23 cellular contexts compared by ENCODE assay signal in the genomic region with DNA sequence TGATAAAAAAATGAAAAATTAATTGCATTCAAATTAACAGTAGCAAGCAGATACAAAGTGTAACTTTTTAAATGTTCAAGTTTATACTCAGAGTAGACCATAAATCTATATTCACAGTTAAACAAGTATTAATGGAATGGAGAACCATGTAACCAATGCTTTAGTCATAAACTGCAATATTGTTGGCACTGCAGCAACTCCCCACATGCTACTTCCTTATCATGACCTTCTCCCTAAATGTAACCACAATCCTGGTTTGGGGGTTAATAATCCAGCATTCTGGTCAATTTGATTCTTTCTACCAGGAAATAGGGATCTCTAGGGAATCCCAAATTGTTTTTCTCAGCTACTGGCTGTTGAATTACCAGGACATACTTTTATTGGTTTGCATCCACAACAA.
A peak's percentile ranks its signal among the peaks of the same experiment; 100 is the strongest.
DNase-seq lines count a peak whose midpoint lies in the region; ATAC-seq, FAIRE-seq and TF ChIP-seq lines count a peak whose summit lies in the region.
"Had no signal": no experiment of that assay in that cellular context is flagged by ENCODE, and none has a peak within 500 bp of the region (broad histone marks: within the 10 kb centered on the region; RNA-seq: fewer than 3 reads in every experiment).

No MANE protein-coding gene starts in this region.

- TF ChIP-seq CTCF in astrocyte (IDR thresholded peaks at IDR 0.05; ENCODE audit: insufficient read depth, low read depth, low read length) (no peak), fibroblast of lung (conservative IDR thresholded peaks at IDR 0.05 in 1 of 2, IDR thresholded peaks at IDR 0.05 in 1 of 2; ENCODE audit: low read depth in 1 of 2, low read length in 2 of 2) (no peak), osteoblast (IDR thresholded peaks at IDR 0.05; ENCODE audit: extremely low read depth, low read depth, low read length) (no peak), dorsolateral prefrontal cortex (IDR thresholded peaks at IDR 0.05 in 54 of 56, conservative IDR thresholded peaks at IDR 0.05 in 2 of 56; ENCODE audit: low read depth in 1 of 56, partially characterized antibody in 56 of 56) (no peak), GM13976 (IDR thresholded peaks at IDR 0.05; ENCODE audit: borderline replicate concordance, control extremely low read depth, extremely low read depth, insufficient read depth, missing control alignments) (no peak)

- H3K4me1 Mint-ChIP-seq in astrocyte (ENCODE audit: low read depth, unreplicated experiment): no peaks in the 10 kb centered on the region
- H3K4me1 Mint-ChIP-seq: CD4-positive, CD25-positive, alpha-beta regulatory T cell; CD8-positive, alpha-beta memory T cell had no signal

- in situ Hi-C loops in GM13976 (cut with MboI; ENCODE audit: low sequenced_read_pairs, unreplicated experiment): no loop called here

- H3K9ac ChIP-seq in astrocyte (ENCODE audit: low read length) (no peak overlapping the region), fibroblast of lung (ENCODE audit: insufficient read depth, low read length) (no peak overlapping the region)

- H3K79me2 ChIP-seq in astrocyte (ENCODE audit: insufficient read depth, low read length) (no peaks in the 10 kb centered on the region), fibroblast of lung (ENCODE audit: control insufficient read depth, insufficient read depth, low read length) (no peaks in the 10 kb centered on the region), osteoblast (ENCODE audit: insufficient read depth, low read length) (no peaks in the 10 kb centered on the region)

- DNase-seq in NCI-H226: peak; percentile 8
- DNase-seq in astrocyte (ENCODE audit: low read depth): peak; percentile 3
- DNase-seq in fibroblast of lung (ENCODE audit: low read depth in 2 of 2): peak; percentile 22 to 56
- DNase-seq in osteoblast (ENCODE audit: insufficient read length, low spot score, missing footprints): peak; percentile 4
- DNase-seq in dorsolateral prefrontal cortex: no peak
- DNase-seq in GM13976 (ENCODE audit: low spot score): no peak
- DNase-seq: ACHN; BE2C; C1 segment of cervical spinal cord; CD4-positive, CD25-positive, alpha-beta regulatory T cell; CD8-positive, alpha-beta memory T cell; COR-L47; DMS153; DMS79; GDM1; GOT3; H7; HFFc6; IMR-90 had no signal

- FAIRE-seq in astrocyte (lab: Jason Lieb, UNC): no peak
- FAIRE-seq: GM12892, HTR-8/SVneo had no signal

- H3K4me2 ChIP-seq in astrocyte (ENCODE audit: low read length): no peak overlapping the region
- no peak overlapping the region for H3K4me2 ChIP-seq in fibroblast of lung (ENCODE audit: extremely low read depth, insufficient read depth, low read length)
- no peak overlapping the region for H3K4me2 ChIP-seq in osteoblast (ENCODE audit: insufficient read depth, low read length)

- no peak overlapping the region for H3K27ac ChIP-seq in astrocyte (ENCODE audit: low read depth, low read length)
- H3K27ac ChIP-seq in fibroblast of lung (ENCODE audit: insufficient read depth, low read length): no peak overlapping the region
- no peak overlapping the region for H3K27ac ChIP-seq in osteoblast (ENCODE audit: low read depth, low read length)
- H3K27ac ChIP-seq in dorsolateral prefrontal cortex: no peak overlapping the region

- H3K36me3 ChIP-seq in astrocyte (ENCODE audit: insufficient read depth, low read length) (no peaks in the 10 kb centered on the region), fibroblast of lung (ENCODE audit: control insufficient read depth, insufficient read depth, low read length) (no peaks in the 10 kb centered on the region), osteoblast (ENCODE audit: insufficient read depth, low read length) (no peaks in the 10 kb centered on the region)
- H3K36me3 ChIP-seq: BE2C had no signal

- no peaks in the 10 kb centered on the region for H3K27me3 Mint-ChIP-seq in astrocyte (ENCODE audit: low read depth, unreplicated experiment)
- H3K27me3 Mint-ChIP-seq: CD4-positive, CD25-positive, alpha-beta regulatory T cell; CD8-positive, alpha-beta memory T cell had no signal

- no peak for ATAC-seq in GM18867 (IDR thresholded peaks at IDR 0.05; ENCODE audit: unreplicated experiment)
- ATAC-seq: HCT116 had no signal

- H3K4me3 ChIP-seq in astrocyte (ENCODE audit: insufficient read depth, low read depth, low read length) (no peak overlapping the region), fibroblast of lung (replicated peaks in 1 of 4; ENCODE audit: control extremely low read depth in 1 of 4, insufficient read depth in 1 of 4, low read depth in 3 of 4, low read length in 4 of 4) (no peak overlapping the region), osteoblast (ENCODE audit: insufficient read depth, low read length) (no peak overlapping the region), dorsolateral prefrontal cortex (no peak overlapping the region)

- H3K9me3 Mint-ChIP-seq in astrocyte (ENCODE audit: unreplicated experiment): no peaks in the 10 kb centered on the region

- H4K20me1 ChIP-seq in astrocyte (ENCODE audit: insufficient read depth, low read length): no peaks in the 10 kb centered on the region
- H4K20me1 ChIP-seq in fibroblast of lung (ENCODE audit: control insufficient read depth, extremely low read depth, insufficient read depth, low read length): no peaks in the 10 kb centered on the region
- H4K20me1 ChIP-seq in osteoblast (ENCODE audit: insufficient read depth, low read length): no peaks in the 10 kb centered on the region

- H3K4me1 ChIP-seq in astrocyte (ENCODE audit: insufficient read depth, low read length) (no peaks in the 10 kb centered on the region), fibroblast of lung (ENCODE audit: control insufficient read depth, extremely low read depth, insufficient read depth, low read length) (no peaks in the 10 kb centered on the region), osteoblast (ENCODE audit: insufficient read depth, low read length) (no peaks in the 10 kb centered on the region)
- H3K4me1 ChIP-seq: BE2C had no signal

- H2AFZ ChIP-seq in astrocyte (ENCODE audit: low read depth, low read length) (no peak overlapping the region), fibroblast of lung (ENCODE audit: low read length) (no peak overlapping the region), osteoblast (ENCODE audit: low read length) (no peak overlapping the region)

- intact Hi-C loops in dorsolateral prefrontal cortex (cut with DNase I): no loop called here

- no peaks in the 10 kb centered on the region for H3K36me3 Mint-ChIP-seq in astrocyte (ENCODE audit: low read depth, unreplicated experiment)
- H3K36me3 Mint-ChIP-seq: CD4-positive, CD25-positive, alpha-beta regulatory T cell; CD8-positive, alpha-beta memory T cell had no signal

- H3K27ac Mint-ChIP-seq in astrocyte (ENCODE audit: unreplicated experiment): no peak overlapping the region
- H3K27ac Mint-ChIP-seq: CD4-positive, CD25-positive, alpha-beta regulatory T cell; CD8-positive, alpha-beta memory T cell; HFFc6 had no signal

- H3K4me3 Mint-ChIP-seq in astrocyte (ENCODE audit: unreplicated experiment): no peak overlapping the region
- H3K4me3 Mint-ChIP-seq: CD4-positive, CD25-positive, alpha-beta regulatory T cell; CD8-positive, alpha-beta memory T cell; HFFc6 had no signal

- H3K9me3 ChIP-seq in astrocyte (ENCODE audit: insufficient read depth, low read depth, low read length): no peaks in the 10 kb centered on the region
- H3K9me3 ChIP-seq in fibroblast of lung (ENCODE audit: control insufficient read depth, insufficient read depth, low read depth, low read length): no peaks in the 10 kb centered on the region
- no peaks in the 10 kb centered on the region for H3K9me3 ChIP-seq in osteoblast (ENCODE audit: low read depth, low read length)
- H3K9me3 ChIP-seq: BE2C had no signal

- H3K27me3 ChIP-seq in astrocyte (ENCODE audit: insufficient read depth, low read length) (no peaks in the 10 kb centered on the region), fibroblast of lung (ENCODE audit: control insufficient read depth, insufficient read depth, low read length) (no peaks in the 10 kb centered on the region), osteoblast (ENCODE audit: insufficient read depth, low read length) (no peaks in the 10 kb centered on the region), dorsolateral prefrontal cortex (peaks cover 0 to 57% (median 16%) of the 10 kb centered on the region in 45 donors)
- H3K27me3 ChIP-seq: BE2C had no signal

Comparison
In these comparisons a context has a peak if more than half of its experiments do, and no peak if none do; other contexts are left out.
1. DNase-seq: peak in NCI-H226 (single experiment), astrocyte (single experiment), fibroblast of lung (2 of 2) and osteoblast (single experiment); none in dorsolateral prefrontal cortex (0 of 10) and GM13976 (single experiment).